In genomic region chr4:167779280-167779679, GRCh38 we compare ENCODE assay signal across 32 cellular contexts.
DNase-seq lines count a peak whose midpoint lies in the region; ATAC-seq and TF ChIP-seq lines count a peak whose summit lies in the region.
"Had no signal": no experiment of that assay in that cellular context is flagged by ENCODE, and none has a peak within 500 bp of the region (broad histone marks: within the 10 kb centered on the region; RNA-seq: fewer than 3 reads in every experiment).

No MANE protein-coding gene starts in this region.

- no peaks in the 10 kb centered on the region for H3K9me2 ChIP-seq in GM23338 (ENCODE audit: insufficient read depth)

- no peaks in the 10 kb centered on the region for H3K79me2 ChIP-seq in GM23338 (replicated peaks; ENCODE audit: insufficient read depth)

- H3K4me1 Mint-ChIP-seq in GM23338 (no peaks in the 10 kb centered on the region), nephron progenitor cell (no peaks in the 10 kb centered on the region), progenitor cell of endocrine pancreas (ENCODE audit: low read depth) (no peaks in the 10 kb centered on the region)
- H3K4me1 Mint-ChIP-seq: activated CD4-positive, alpha-beta T cell treated with anti-CD3 and anti-CD28 coated beads, Interleukin-2, amount 10 ng/mL, durations not matched to agents 7 days and 5 days; CD4-positive, CD25-positive, alpha-beta regulatory T cell; naive B cell had no signal

- H3K27me3 Mint-ChIP-seq in GM23338 (ENCODE audit: insufficient read depth, low read depth, poor library complexity) (peaks cover 1% of the 10 kb centered on the region), nephron progenitor cell (ENCODE audit: low read depth, poor library complexity) (no peaks in the 10 kb centered on the region), progenitor cell of endocrine pancreas (no peaks in the 10 kb centered on the region)
- H3K27me3 Mint-ChIP-seq: activated CD4-positive, alpha-beta T cell treated with anti-CD3 and anti-CD28 coated beads, Interleukin-2, amount 10 ng/mL, durations not matched to agents 7 days and 5 days; activated naive CD8-positive, alpha-beta T cell; CD4-positive, CD25-positive, alpha-beta regulatory T cell; naive B cell had no signal

- no peak overlapping the region for H3K4me3 Mint-ChIP-seq in GM23338
- H3K4me3 Mint-ChIP-seq in nephron progenitor cell: no peak overlapping the region
- no peak overlapping the region for H3K4me3 Mint-ChIP-seq in progenitor cell of endocrine pancreas (ENCODE audit: low read depth)
- H3K4me3 Mint-ChIP-seq: activated CD4-positive, alpha-beta T cell treated with anti-CD3 and anti-CD28 coated beads, Interleukin-2, amount 10 ng/mL, durations not matched to agents 7 days and 5 days; activated naive CD8-positive, alpha-beta T cell; CD4-positive, CD25-positive, alpha-beta regulatory T cell; naive B cell had no signal

- H3K27me3 ChIP-seq in GM23338 (ENCODE audit: insufficient read depth): no peaks in the 10 kb centered on the region
- H3K27me3 ChIP-seq: breast epithelium, right lobe of liver had no signal

- H2AFZ ChIP-seq in GM23338: no peak overlapping the region

- no peak overlapping the region for H3K4me2 ChIP-seq in GM23338

- H3K4me3 ChIP-seq in GM23338 (no peak overlapping the region), cardiac fibroblast (replicated peaks in 1 of 2; ENCODE audit: low read depth in 2 of 2, low read length in 2 of 2) (no peak overlapping the region)
- H3K4me3 ChIP-seq: breast epithelium, left ventricle myocardium inferior, prostate gland, right lobe of liver, upper lobe of left lung had no signal

- no peak overlapping the region for H3K27ac Mint-ChIP-seq in GM23338
- peak overlapping the region; percentile 18 for H3K27ac Mint-ChIP-seq in nephron progenitor cell
- H3K27ac Mint-ChIP-seq in progenitor cell of endocrine pancreas: no peak overlapping the region
- H3K27ac Mint-ChIP-seq: activated CD4-positive, alpha-beta T cell treated with anti-CD3 and anti-CD28 coated beads, Interleukin-2, amount 10 ng/mL, durations not matched to agents 7 days and 5 days; activated naive CD8-positive, alpha-beta T cell; CD4-positive, CD25-positive, alpha-beta regulatory T cell; naive B cell had no signal

- peaks cover 8% of the 10 kb centered on the region; the same call in 2 of the 3 replicates for H3K9me3 Mint-ChIP-seq in GM23338
- H3K9me3 Mint-ChIP-seq in nephron progenitor cell: no peaks in the 10 kb centered on the region
- H3K9me3 Mint-ChIP-seq in progenitor cell of endocrine pancreas (ENCODE audit: low read depth): peaks cover 7% of the 10 kb centered on the region

- H3K4me1 ChIP-seq in GM23338 (ENCODE audit: insufficient read depth): no peaks in the 10 kb centered on the region
- H3K4me1 ChIP-seq: breast epithelium, left ventricle myocardium inferior, prostate gland, right lobe of liver, upper lobe of left lung had no signal

- H3K36me3 ChIP-seq in GM23338 (ENCODE audit: insufficient read depth): no peaks in the 10 kb centered on the region
- H3K36me3 ChIP-seq: breast epithelium, left ventricle myocardium inferior, prostate gland, right lobe of liver, upper lobe of left lung had no signal

- H3F3A ChIP-seq in GM23338 (replicated peaks; ENCODE audit: low read depth): no peaks in the 10 kb centered on the region

- ATAC-seq in GM23338: no peak
- ATAC-seq in stimulated activated naive CD8-positive, alpha-beta T cell treated with anti-CD3 and anti-CD28 coated beads, Interleukin-15, Interleukin-2, amounts not matched to agents 100 U/mL and 50 U/mL, for 24 hours: no peak
- ATAC-seq in HG02840 (IDR thresholded peaks at IDR 0.05; ENCODE audit: low FRiP score, unreplicated experiment): no peak
- ATAC-seq: right lobe of liver had no signal

- H3K36me3 Mint-ChIP-seq in GM23338 (ENCODE audit: low read depth) (no peaks in the 10 kb centered on the region), nephron progenitor cell (ENCODE audit: low read depth) (no peaks in the 10 kb centered on the region), progenitor cell of endocrine pancreas (ENCODE audit: insufficient read depth) (no peaks in the 10 kb centered on the region)
- H3K36me3 Mint-ChIP-seq: activated naive CD8-positive, alpha-beta T cell; CD4-positive, CD25-positive, alpha-beta regulatory T cell; naive B cell had no signal

- TF ChIP-seq CTCF in GM23338 (conservative IDR thresholded peaks at IDR 0.05; ENCODE audit: low read depth in 2 of 2): peak; percentile 26 to 46; a peak in 3 of 4 replicates
- no peak for TF ChIP-seq CTCF in cardiac fibroblast (IDR thresholded peaks at IDR 0.05; ENCODE audit: low read depth, low read length)
- no peak for TF ChIP-seq CTCF in nephron progenitor cell (IDR thresholded peaks at IDR 0.05)
- TF ChIP-seq CTCF in progenitor cell of endocrine pancreas (IDR thresholded peaks at IDR 0.05; ENCODE audit: unreplicated experiment): no peak

- DNase-seq in GM23338 (ENCODE audit: low spot score) (peak; percentile 17), NCI-H460 (ENCODE audit: extremely low read depth, low read depth) (peak; percentile 14), cardiac fibroblast (ENCODE audit: low read depth in 2 of 2) (peak; percentile 14 to 28), nephron progenitor cell (no peak), progenitor cell of endocrine pancreas (ENCODE audit: low spot score, unreplicated experiment) (no peak)
- no peak for DNase-seq in stimulated activated naive CD8-positive, alpha-beta T cell treated with anti-CD3 and anti-CD28 coated beads, Interleukin-15, Interleukin-2, amounts not matched to agents 100 U/mL and 50 U/mL, for 24 hours
- DNase-seq: activated CD4-positive, alpha-beta T cell treated with anti-CD3 and anti-CD28 coated beads, Interleukin-2, amount 10 ng/mL, durations not matched to agents 7 days and 5 days; activated effector memory CD4-positive, alpha-beta T cell treated with anti-CD3 and anti-CD28 coated beads, Interleukin-2, amount 50 U/mL, for 16 hours; anterior cingulate cortex; CD4-positive, CD25-positive, alpha-beta regulatory T cell; cortex of kidney; effector memory CD4-positive, alpha-beta T cell; GM23248; head of caudate nucleus; islet precursor cell; left ventricle myocardium inferior; naive B cell; NCI-H1105 treated with DMSO at 0.1 percent for 48 hours; NCI-H1930; NCI-H2171 treated with DMSO at 0.1 percent for 48 hours; NCI-H524 treated with DMSO at 0.1 percent for 48 hours; NK-92 treated with Interleukin-12 subunit alpha and Interleukin-12 subunit beta, amount 100 ng/mL, for 24 hours; right lobe of liver; stimulated activated CD4-positive, alpha-beta T cell treated with anti-CD3 and anti-CD28 coated beads, Interleukin-12 subunit alpha, Interleukin-12 subunit beta, amount 100 ng/mL, for 4 hours; stimulated activated CD4-positive, alpha-beta T cell treated with anti-CD3 and anti-CD28 coated beads, Interleukin-2, amount 100 ng/mL, for 48 hours; substantia nigra; T1000; upper lobe of left lung had no signal

- H3K27ac ChIP-seq in GM23338 (ENCODE audit: low read depth): no peak overlapping the region
- H3K27ac ChIP-seq: breast epithelium, GM23248, left ventricle myocardium inferior, prostate gland, right lobe of liver, upper lobe of left lung had no signal

- H4K20me1 ChIP-seq in GM23338 (replicated peaks; ENCODE audit: insufficient read depth): no peaks in the 10 kb centered on the region

TF ChIP-seq in GM23338, 12 proteins besides CTCF, POLR2A, EP300 and RAD21 (continues in another document):
- TF ChIP-seq ETS1 (IDR thresholded peaks at IDR 0.05) (no peak), CREB1 (CRISPR knock-in tag; IDR thresholded peaks at IDR 0.05; ENCODE audit: low read depth) (no peak), JUNB (IDR thresholded peaks at IDR 0.05; ENCODE audit: unreplicated experiment) (no peak), POLR2AphosphoS5 (IDR thresholded peaks at IDR 0.05; ENCODE audit: low read depth) (no peak), NANOG (IDR thresholded peaks at IDR 0.05; ENCODE audit: borderline replicate concordance) (no peak), EZH2phosphoT487 (IDR thresholded peaks at IDR 0.05; ENCODE audit: unreplicated experiment) (no peak), ZNF331 (CRISPR knock-in tag; IDR thresholded peaks at IDR 0.05; ENCODE audit: low read depth) (no peak), EZH2 (IDR thresholded peaks at IDR 0.05; ENCODE audit: low read depth, unreplicated experiment) (no peak), STAT1 (IDR thresholded peaks at IDR 0.05; ENCODE audit: unreplicated experiment) (no peak)

Comparison
In these comparisons a context has a peak if more than half of its experiments do, and no peak if none do; other contexts are left out.
1. DNase-seq: peak in GM23338 (single experiment), NCI-H460 (single experiment) and cardiac fibroblast (2 of 2); none in nephron progenitor cell (single experiment), stimulated activated naive CD8-positive, alpha-beta T cell treated with anti-CD3 and anti-CD28 coated beads, Interleukin-15, Interleukin-2, amounts not matched to agents 100 U/mL and 50 U/mL, for 24 hours (single experiment) and progenitor cell of endocrine pancreas (single experiment).
2. CTCF ChIP-seq: peak in GM23338 (2 of 2); none in cardiac fibroblast (single experiment), nephron progenitor cell (single experiment) and progenitor cell of endocrine pancreas (single experiment).